ENCODE assay signal across 17 cellular contexts in the genomic region with DNA sequence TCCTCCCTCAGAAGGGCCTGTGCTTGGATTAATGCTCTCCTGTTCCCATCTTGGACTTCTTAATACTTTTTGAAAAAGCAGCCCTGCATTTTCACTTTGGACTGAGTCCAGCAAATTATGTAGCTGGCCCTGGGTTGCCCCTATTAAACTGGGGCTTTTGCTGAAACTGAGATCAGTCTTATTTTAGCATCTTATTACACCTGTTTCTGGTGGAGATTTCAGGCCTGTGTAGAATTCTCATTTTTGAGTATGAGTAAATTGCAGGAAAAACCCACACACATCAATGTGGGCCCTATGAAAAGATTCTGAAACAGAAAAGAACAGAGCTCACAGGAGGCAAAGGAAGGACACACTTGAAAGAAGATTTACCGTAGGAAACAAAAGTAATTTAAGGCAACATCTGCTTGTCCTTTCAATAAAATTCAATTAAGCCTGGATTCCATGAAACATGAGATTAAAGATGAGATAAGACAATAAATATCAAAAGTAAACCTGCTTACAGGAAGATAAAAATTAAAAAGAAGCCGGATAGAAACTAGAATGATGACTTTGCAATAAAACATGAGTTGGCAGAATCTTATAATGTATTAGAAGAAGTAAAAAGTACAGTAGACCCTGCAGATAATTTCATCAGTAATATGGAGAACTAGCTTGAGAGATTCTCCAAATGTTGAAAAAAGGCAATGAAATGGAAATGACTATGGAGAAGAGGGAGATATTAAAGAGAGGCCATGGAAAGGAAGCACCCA.
A peak's percentile ranks its signal among the peaks of the same experiment; 100 is the strongest.
DNase-seq lines count a peak whose midpoint lies in the region; ATAC-seq, FAIRE-seq and TF ChIP-seq lines count a peak whose summit lies in the region.
"Had no signal": no experiment of that assay in that cellular context is flagged by ENCODE, and none has a peak within 500 bp of the region (broad histone marks: within the 10 kb centered on the region; RNA-seq: fewer than 3 reads in every experiment).

No MANE protein-coding gene starts in this region.

- BruUV-seq in GM12878 (replicated peaks; lab: Mats Ljungman, UMichigan), result no TSS peak

- no peaks in the 10 kb centered on the region; the same call in 2 of the 3 replicates for H3K9me3 ChIP-seq in GM12878 (replicated peaks; ENCODE audit: control insufficient read depth, insufficient read depth, low read length)
- H3K9me3 ChIP-seq: SJSA1, suprapubic skin had no signal

- no peaks in the 10 kb centered on the region for H3K79me2 ChIP-seq in GM12878 (ENCODE audit: control insufficient read depth, insufficient read depth, low read length)
- H3K79me2 ChIP-seq: parathyroid adenoma had no signal

- no peak for FAIRE-seq in GM12878 (lab: Jason Lieb, UNC)
- FAIRE-seq: endometrium had no signal

- in situ Hi-C loops in GM12878 (cut with MboI), result no loop called here

- no peaks in the 10 kb centered on the region for H4K20me1 ChIP-seq in GM12878 (ENCODE audit: control insufficient read depth, insufficient read depth)

- RAD21 ChIA-PET in GM12878 (lab: Charles Lee; ENCODE audit: unreplicated experiment), result no interaction called here

- intact Hi-C loops in GM12878 (cut with micrococcal nuclease; ENCODE audit: unreplicated experiment), result no loop called here

- TF ChIP-seq EP300 in GM12878 (IDR thresholded peaks at IDR 0.05; ENCODE audit: borderline replicate concordance in 1 of 2, control insufficient read depth in 1 of 2, low read depth in 2 of 2, low read length in 2 of 2), result no peak

- peaks cover 21% of the 10 kb centered on the region for H3K4me1 ChIP-seq in GM12878 (ENCODE audit: control insufficient read depth, insufficient read depth, low read length)
- H3K4me1 ChIP-seq: SJSA1, suprapubic skin had no signal

- no peak for TF ChIP-seq RAD21 in GM12878 (IDR thresholded peaks at IDR 0.05; ENCODE audit: insufficient read depth, low read depth, low read length)

- ATAC-seq in GM18907 (IDR thresholded peaks at IDR 0.05; ENCODE audit: unreplicated experiment), result peak; percentile 53
- peak; percentile 48 for ATAC-seq in GM21737 (IDR thresholded peaks at IDR 0.05; ENCODE audit: unreplicated experiment)
- peak; percentile 19 for ATAC-seq in HG03342 (IDR thresholded peaks at IDR 0.05; ENCODE audit: unreplicated experiment)
- ATAC-seq in GM12878, result peak; percentile 69
- ATAC-seq: activated naive CD4-positive, alpha-beta T cell treated with anti-CD3 and anti-CD28 coated beads, Interleukin-2, amount 50 U/mL, for 72 hours had no signal

- H3K27ac ChIP-seq in GM12878 (ENCODE audit: control insufficient read depth, insufficient read depth), result peak overlapping the region; percentile 91
- H3K27ac ChIP-seq: parathyroid adenoma, SJSA1, suprapubic skin had no signal

- H3K4me3 ChIP-seq in GM12878, result peak overlapping the region; percentile 2; the same call in 1 of the 2 replicates
- H3K4me3 ChIP-seq: SJSA1, suprapubic skin had no signal

- no peaks in the 10 kb centered on the region for H3K27me3 ChIP-seq in GM12878 (replicated peaks in 1 of 2; ENCODE audit: control insufficient read depth in 2 of 2, insufficient read depth in 2 of 2, low read length in 1 of 2)
- H3K27me3 ChIP-seq: SJSA1, suprapubic skin had no signal

- H3K4me2 ChIP-seq in GM12878 (ENCODE audit: control insufficient read depth, insufficient read depth), result peak overlapping the region; percentile 70

- H2AFZ ChIP-seq in GM12878 (ENCODE audit: control insufficient read depth, low read depth, low read length), result no peak overlapping the region
- H2AFZ ChIP-seq: parathyroid adenoma had no signal

- WGBS in GM12878 (ENCODE audit: insufficient coverage, insufficient replicate concordance, low lambda C conversion rate, missing lambda C conversion rate), result 0% methylated on average over 2 of the region's 2 CpGs

- DNase-seq in GM12878 (ENCODE audit: low read depth, low spot score), result peak; percentile 56
- DNase-seq in activated T-cell treated with anti-CD3 and anti-CD28 coated beads, Interleukin-2, amount 50 U/mL, for 1 hour, result no peak
- DNase-seq in SIG-M5 (lab: John Stamatoyannopoulos, UW), result no peak
- DNase-seq in DMS153 treated with DMSO at 0.1 percent for 48 hours (lab: John Stamatoyannopoulos, UW; ENCODE audit: unreplicated experiment), result no peak
- DNase-seq: CD4-positive, CD25-positive, alpha-beta regulatory T cell; GOT3; islet precursor cell; NCI-H187 treated with DMSO at 0.1 percent for 48 hours; stimulated activated CD4-positive, alpha-beta T cell treated with anti-CD3 and anti-CD28 coated beads, Interleukin-12 subunit alpha, Interleukin-12 subunit beta, amount 100 ng/mL, for 4 hours had no signal

- H3K9ac ChIP-seq in GM12878 (ENCODE audit: control insufficient read depth, insufficient read depth, low read length), result peak overlapping the region; percentile 39; the same call in 1 of the 2 replicates
- H3K9ac ChIP-seq: parathyroid adenoma had no signal

- POLR2A ChIA-PET in GM12878 (lab: Charles Lee), result no interaction called here

- SMC1A ChIA-PET in GM12878 (lab: Charles Lee; ENCODE audit: uncharacterized antibody, unreplicated experiment), result interaction anchor here (0.7 to 1.0 kb wide), 2 partner anchors 9 to 11 kb away, joined by 3 read pairs; no protein-coding TSS in a partner anchor

- TF ChIP-seq CTCF in GM12878 (IDR thresholded peaks at IDR 0.05 in 2 of 3, conservative IDR thresholded peaks at IDR 0.05 in 1 of 3; ENCODE audit: control insufficient read depth in 2 of 3, extremely low read depth in 1 of 3, insufficient read depth in 1 of 3, low read depth in 3 of 3, low read length in 3 of 3), result no peak

- no peaks in the 10 kb centered on the region for H3K36me3 ChIP-seq in GM12878 (ENCODE audit: control insufficient read depth in 2 of 2, insufficient read depth in 2 of 2, low read length in 1 of 2)
- H3K36me3 ChIP-seq: SJSA1, suprapubic skin had no signal

- no peak for TF ChIP-seq POLR2A in GM12878 (IDR thresholded peaks at IDR 0.05; ENCODE audit: low read depth, low read length)

- CTCF ChIA-PET in GM12878 (lab: Yijun Ruan, JAX), result interaction anchor here (1.4 kb wide), 1 partner anchor 648 kb away, joined by 4 read pairs; no protein-coding TSS in a partner anchor

TF ChIP-seq in GM12878, 131 proteins besides CTCF, POLR2A, EP300 and RAD21 (continues in another document):
- TF ChIP-seq, protein P1, sequence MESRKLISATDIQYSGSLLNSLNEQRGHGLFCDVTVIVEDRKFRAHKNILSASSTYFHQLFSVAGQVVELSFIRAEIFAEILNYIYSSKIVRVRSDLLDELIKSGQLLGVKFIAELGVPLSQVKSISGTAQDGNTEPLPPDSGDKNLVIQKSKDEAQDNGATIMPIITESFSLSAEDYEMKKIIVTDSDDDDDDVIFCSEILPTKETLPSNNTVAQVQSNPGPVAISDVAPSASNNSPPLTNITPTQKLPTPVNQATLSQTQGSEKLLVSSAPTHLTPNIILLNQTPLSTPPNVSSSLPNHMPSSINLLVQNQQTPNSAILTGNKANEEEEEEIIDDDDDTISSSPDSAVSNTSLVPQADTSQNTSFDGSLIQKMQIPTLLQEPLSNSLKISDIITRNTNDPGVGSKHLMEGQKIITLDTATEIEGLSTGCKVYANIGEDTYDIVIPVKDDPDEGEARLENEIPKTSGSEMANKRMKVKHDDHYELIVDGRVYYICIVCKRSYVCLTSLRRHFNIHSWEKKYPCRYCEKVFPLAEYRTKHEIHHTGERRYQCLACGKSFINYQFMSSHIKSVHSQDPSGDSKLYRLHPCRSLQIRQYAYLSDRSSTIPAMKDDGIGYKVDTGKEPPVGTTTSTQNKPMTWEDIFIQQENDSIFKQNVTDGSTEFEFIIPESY (IDR thresholded peaks at IDR 0.05), result no peak
- peak; percentile 37; the same call in 1 of the 2 replicates for TF ChIP-seq GABPA (IDR thresholded peaks at IDR 0.05; ENCODE audit: low read depth)
- no peak for TF ChIP-seq E2F8 (IDR thresholded peaks at IDR 0.05; ENCODE audit: low read depth, partially characterized antibody)
- TF ChIP-seq ZBED1 (IDR thresholded peaks at IDR 0.05; ENCODE audit: borderline replicate concordance), result peak; percentile 60; the same call in 1 of the 2 replicates
- peak; percentile 26; the same call in 1 of the 2 replicates for TF ChIP-seq MTA2 (IDR thresholded peaks at IDR 0.05; ENCODE audit: low read depth)
- TF ChIP-seq JUNB (IDR thresholded peaks at IDR 0.05), result peak; percentile 75
- peak; percentile 73; the same call in 1 of the 2 replicates for TF ChIP-seq FOXM1 (IDR thresholded peaks at IDR 0.05; ENCODE audit: low read depth, low read length)
- TF ChIP-seq, protein P2, sequence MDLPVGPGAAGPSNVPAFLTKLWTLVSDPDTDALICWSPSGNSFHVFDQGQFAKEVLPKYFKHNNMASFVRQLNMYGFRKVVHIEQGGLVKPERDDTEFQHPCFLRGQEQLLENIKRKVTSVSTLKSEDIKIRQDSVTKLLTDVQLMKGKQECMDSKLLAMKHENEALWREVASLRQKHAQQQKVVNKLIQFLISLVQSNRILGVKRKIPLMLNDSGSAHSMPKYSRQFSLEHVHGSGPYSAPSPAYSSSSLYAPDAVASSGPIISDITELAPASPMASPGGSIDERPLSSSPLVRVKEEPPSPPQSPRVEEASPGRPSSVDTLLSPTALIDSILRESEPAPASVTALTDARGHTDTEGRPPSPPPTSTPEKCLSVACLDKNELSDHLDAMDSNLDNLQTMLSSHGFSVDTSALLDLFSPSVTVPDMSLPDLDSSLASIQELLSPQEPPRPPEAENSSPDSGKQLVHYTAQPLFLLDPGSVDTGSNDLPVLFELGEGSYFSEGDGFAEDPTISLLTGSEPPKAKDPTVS (IDR thresholded peaks at IDR 0.05; ENCODE audit: low read depth, low read length), result no peak

Comparison
In these comparisons a context has a peak if more than half of its experiments do, and no peak if none do; other contexts are left out.
1. ATAC-seq: peak in every context shown above with its lines; median percentile 69 in GM12878; 53 in GM18907; 48 in GM21737; 19 in HG03342.